ENCODE assay signal across 26 cellular contexts in genomic region chr12:50951112-50951511, GRCh38. TPM values are rescaled to one million over a fixed set of nuclear protein-coding genes. Genes with fewer than 3 reads are reported as not detected.
"Had no signal": no experiment of that assay in that cellular context is flagged by ENCODE, and none has a peak within 500 bp of the region (broad histone marks: within the 10 kb centered on the region; RNA-seq: fewer than 3 reads in every experiment).

No MANE protein-coding gene starts in this region.

- H3K27me3 Mint-ChIP-seq: activated CD4-positive, alpha-beta memory T cell treated with anti-CD3 and anti-CD28 coated beads, Interleukin-2, amount 10 ng/mL, durations not matched to agents 7 days and 5 days; activated naive CD4-positive, alpha-beta T cell treated with anti-CD3 and anti-CD28 coated beads, Interleukin-2, amount 10 ng/mL, durations not matched to agents 7 days and 5 days; activated naive CD8-positive, alpha-beta T cell treated with anti-CD3 and anti-CD28 coated beads for 36 hours; T-helper 17 cell had no signal

- DNase-seq: activated CD4-positive, alpha-beta memory T cell treated with anti-CD3 and anti-CD28 coated beads, Interleukin-2, amount 10 ng/mL, durations not matched to agents 7 days and 5 days; activated CD4-positive, alpha-beta T cell treated with anti-CD3 and anti-CD28 coated beads, Interleukin-2, amount 50 U/mL, for 1 hour; activated CD4-positive, CD25-positive, alpha-beta regulatory T cell; activated CD8-positive, alpha-beta memory T cell treated with anti-CD3 and anti-CD28 coated beads, Interleukin-2, amount 50 U/mL, for 4 hours; activated gamma-delta T cell treated with Interleukin-2 at 50 U/mL for 16 hours; activated naive CD4-positive, alpha-beta T cell treated with anti-CD3 and anti-CD28 coated beads, Interleukin-2, amount 10 ng/mL, durations not matched to agents 7 days and 5 days; activated naive CD8-positive, alpha-beta T cell treated with anti-CD3 and anti-CD28 coated beads for 36 hours; activated T-cell treated with anti-CD3 and anti-CD28 coated beads, Interleukin-2, amount 50 U/mL, for 72 hours; anterior cingulate cortex; cerebellar nuclear complex; MG63; NCI-H1105 treated with DMSO at 0.1 percent for 48 hours; NCI-H1436 treated with DMSO at 0.1 percent for 48 hours; NCI-H187; NCI-H2081; NCI-H510A treated with DMSO at 0.1 percent for 48 hours; NCI-H69; NK-92 treated with Interleukin-12 subunit alpha and Interleukin-12 subunit beta, amount 100 ng/mL, for 24 hours; PC-3; SHP77; T-helper 17 cell; T1000 had no signal

- H3K4me1 Mint-ChIP-seq: activated CD4-positive, alpha-beta memory T cell treated with anti-CD3 and anti-CD28 coated beads, Interleukin-2, amount 10 ng/mL, durations not matched to agents 7 days and 5 days; activated naive CD4-positive, alpha-beta T cell treated with anti-CD3 and anti-CD28 coated beads, Interleukin-2, amount 10 ng/mL, durations not matched to agents 7 days and 5 days; activated naive CD8-positive, alpha-beta T cell treated with anti-CD3 and anti-CD28 coated beads for 36 hours; T-helper 17 cell had no signal

- H3K36me3 Mint-ChIP-seq: activated naive CD4-positive, alpha-beta T cell treated with anti-CD3 and anti-CD28 coated beads, Interleukin-2, amount 10 ng/mL, durations not matched to agents 7 days and 5 days; activated naive CD8-positive, alpha-beta T cell treated with anti-CD3 and anti-CD28 coated beads for 36 hours had no signal

- H3K27me3 ChIP-seq: MG63 had no signal

- H3K4me3 Mint-ChIP-seq: activated CD4-positive, alpha-beta memory T cell treated with anti-CD3 and anti-CD28 coated beads, Interleukin-2, amount 10 ng/mL, durations not matched to agents 7 days and 5 days; activated naive CD4-positive, alpha-beta T cell treated with anti-CD3 and anti-CD28 coated beads, Interleukin-2, amount 10 ng/mL, durations not matched to agents 7 days and 5 days; activated naive CD8-positive, alpha-beta T cell treated with anti-CD3 and anti-CD28 coated beads for 36 hours; activated T-cell treated with anti-CD3 and anti-CD28 coated beads, Interleukin-2, amount 50 U/mL, for 72 hours; T-helper 17 cell had no signal

- H3K36me3 ChIP-seq: MG63 had no signal

- H3K27ac ChIP-seq: KMS-11, VCaP had no signal

- H3K27ac Mint-ChIP-seq: activated CD4-positive, alpha-beta memory T cell treated with anti-CD3 and anti-CD28 coated beads, Interleukin-2, amount 10 ng/mL, durations not matched to agents 7 days and 5 days; activated naive CD4-positive, alpha-beta T cell treated with anti-CD3 and anti-CD28 coated beads, Interleukin-2, amount 10 ng/mL, durations not matched to agents 7 days and 5 days; activated naive CD8-positive, alpha-beta T cell treated with anti-CD3 and anti-CD28 coated beads for 36 hours; activated T-cell treated with anti-CD3 and anti-CD28 coated beads, Interleukin-2, amount 50 U/mL, for 72 hours; activated T-helper 2 cell treated with anti-CD3 and anti-CD28 coated beads, Interferon-gamma antibody, Interleukin-2, Interleukin-4, amounts not matched to agents 10 μg/mL and 5 μg/mL and 100 μg/mL, durations not matched to agents 14 hours and 24 hours and 36 hours; T-helper 17 cell had no signal

- H3K9me3 ChIP-seq: MG63 had no signal

- H3K4me3 ChIP-seq: MG63 had no signal

- H3K9me3 Mint-ChIP-seq: activated CD4-positive, alpha-beta memory T cell treated with anti-CD3 and anti-CD28 coated beads, Interleukin-2, amount 10 ng/mL, durations not matched to agents 7 days and 5 days; activated naive CD4-positive, alpha-beta T cell treated with anti-CD3 and anti-CD28 coated beads, Interleukin-2, amount 10 ng/mL, durations not matched to agents 7 days and 5 days; activated naive CD8-positive, alpha-beta T cell treated with anti-CD3 and anti-CD28 coated beads for 36 hours; activated T-cell treated with anti-CD3 and anti-CD28 coated beads, Interleukin-2, amount 50 U/mL, for 72 hours; activated T-helper 2 cell treated with anti-CD3 and anti-CD28 coated beads, Interferon-gamma antibody, Interleukin-2, Interleukin-4, amounts not matched to agents 10 μg/mL and 5 μg/mL and 100 μg/mL, durations not matched to agents 14 hours and 24 hours and 36 hours had no signal

RNA-seq across cellular contexts. Expression of gene HIGD1C, which starts 1.2 kb away (rescaled TPM):
- total RNA-seq: activated CD4-positive, alpha-beta memory T cell treated with anti-CD3 and anti-CD28 coated beads, Interleukin-2, amount 10 ng/mL, durations not matched to agents 7 days and 5 days; activated naive CD8-positive, alpha-beta T cell treated with anti-CD3 and anti-CD28 coated beads for 36 hours; activated T-cell treated with anti-CD3 and anti-CD28 coated beads, Interleukin-2, amount 50 U/mL, for 72 hours; activated T-helper 2 cell treated with anti-CD3 and anti-CD28 coated beads, Interferon-gamma antibody, Interleukin-2, Interleukin-4, amounts not matched to agents 10 μg/mL and 5 μg/mL and 100 μg/mL, durations not matched to agents 14 hours and 24 hours and 36 hours; cardiac septum; PC-3; T-helper 17 cell had no signal
